In the genomic region with DNA sequence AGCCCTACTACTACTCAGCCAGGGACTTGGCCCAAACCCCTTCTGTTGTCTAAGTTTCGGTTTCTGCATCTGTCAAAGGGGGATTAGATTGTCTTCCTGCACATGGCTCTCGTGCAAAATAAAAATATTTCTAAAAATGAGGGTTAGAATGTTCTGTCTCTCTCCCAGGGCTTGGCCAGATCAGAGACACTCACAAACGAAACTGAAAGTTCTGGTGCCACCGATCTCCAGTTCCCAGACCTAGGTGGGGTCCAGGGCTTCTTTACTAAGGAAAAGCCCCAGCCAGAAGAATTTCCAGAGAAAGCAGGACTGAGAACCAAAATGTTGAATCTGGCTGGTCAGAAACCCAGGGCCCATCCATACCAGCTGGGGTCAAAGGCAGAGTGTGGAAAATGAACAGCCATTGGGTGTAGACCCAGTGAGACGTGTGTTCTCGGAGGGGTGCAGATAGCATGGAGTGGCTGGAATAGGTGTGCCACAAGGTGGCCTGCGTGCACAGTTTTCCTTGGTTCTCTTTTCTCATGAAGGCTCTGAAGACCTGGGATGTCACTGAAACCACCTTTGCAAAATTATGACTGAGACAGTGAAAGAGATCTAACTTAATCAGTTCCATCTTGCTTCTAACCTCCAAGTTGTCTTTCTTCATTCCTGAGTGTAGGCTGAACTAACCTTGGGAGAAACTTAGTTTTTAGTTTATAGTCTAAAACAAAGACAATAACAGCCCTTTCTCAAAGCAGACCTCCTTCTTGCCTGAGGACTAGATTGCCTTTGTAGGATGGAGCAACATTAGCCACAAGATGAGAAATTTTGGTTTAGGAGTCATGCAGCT, we compare ENCODE assay signal across 8 cellular contexts. TPM values are rescaled to one million over a fixed set of nuclear protein-coding genes. Genes with fewer than 3 reads are reported as not detected.
A peak's percentile ranks its signal among the peaks of the same experiment; 100 is the strongest.
DNase-seq lines count a peak whose midpoint lies in the region; ATAC-seq and TF ChIP-seq lines count a peak whose summit lies in the region.

No MANE protein-coding gene starts in this region.

- H3K27me3 Mint-ChIP-seq in activated CD4-positive, alpha-beta T cell treated with anti-CD3 and anti-CD28 coated beads, Interleukin-2, amount 10 ng/mL, durations not matched to agents 24 days and 14 days, result no peaks in the 10 kb centered on the region

- WGBS in suprapubic skin, result 37% methylated on average over 7 of the region's 7 CpGs

- ATAC-seq in esophagus mucosa (peak; percentile 10), GM18861 (IDR thresholded peaks at IDR 0.05; ENCODE audit: unreplicated experiment) (no peak), GM19035 (IDR thresholded peaks at IDR 0.05; ENCODE audit: unreplicated experiment) (no peak)

- POLR2A ChIA-PET in RWPE1 (lab: Yijun Ruan, JAX; ENCODE audit: low non-redundant PET), result no interaction called here

- peak overlapping the region; percentile 92 for H3K27ac Mint-ChIP-seq in activated CD4-positive, alpha-beta T cell treated with anti-CD3 and anti-CD28 coated beads, Interleukin-2, amount 10 ng/mL, durations not matched to agents 24 days and 14 days

- peaks cover 51% of the 10 kb centered on the region for H3K4me1 Mint-ChIP-seq in activated CD4-positive, alpha-beta T cell treated with anti-CD3 and anti-CD28 coated beads, Interleukin-2, amount 10 ng/mL, durations not matched to agents 24 days and 14 days

- TF ChIP-seq CTCF in RWPE1 (conservative IDR thresholded peaks at IDR 0.05; ENCODE audit: low read depth) (no peak), suprapubic skin (IDR thresholded peaks at IDR 0.05) (no peak)

- peak overlapping the region; percentile 31 for H3K4me3 ChIP-seq in suprapubic skin

- no peak for TF ChIP-seq POLR2A in suprapubic skin (IDR thresholded peaks at IDR 0.05)

- no peaks in the 10 kb centered on the region for H3K9me3 ChIP-seq in suprapubic skin

- CTCF ChIA-PET in RWPE1 (lab: Yijun Ruan, JAX), result interaction anchor here (0.6 to 0.8 kb wide), 3 partner anchors 57 to 128 kb away, joined by 3 read pairs; no protein-coding TSS in a partner anchor

- intact Hi-C loops in activated CD4-positive, alpha-beta T cell treated with anti-CD3 and anti-CD28 coated beads, Interleukin-2, amount 10 ng/mL, durations not matched to agents 24 days and 14 days (cut with micrococcal nuclease), result loop anchor here (2.0 kb wide), 1 partner anchor 14 kb away; no protein-coding TSS in a partner anchor

- H3K9me3 Mint-ChIP-seq in activated CD4-positive, alpha-beta T cell treated with anti-CD3 and anti-CD28 coated beads, Interleukin-2, amount 10 ng/mL, durations not matched to agents 24 days and 14 days, result no peaks in the 10 kb centered on the region

- H3K4me1 ChIP-seq in suprapubic skin, result peaks cover 42% of the 10 kb centered on the region

- TF ChIP-seq EP300 in suprapubic skin (IDR thresholded peaks at IDR 0.05), result no peak

- DNase-seq in activated CD4-positive, alpha-beta T cell treated with anti-CD3 and anti-CD28 coated beads, Interleukin-2, amount 10 ng/mL, durations not matched to agents 24 days and 14 days, result peak; percentile 82
- DNase-seq in activated CD4-positive, alpha-beta T cell treated with anti-CD3 and anti-CD28 coated beads, Interleukin-2, amount 50 U/mL, for 1 hour, result no peak
- DNase-seq in RWPE1 (ENCODE audit: low spot score), result no peak
- no peak for DNase-seq in suprapubic skin (ENCODE audit: low spot score in 2 of 2)
- no peak for DNase-seq in A172 (ENCODE audit: low spot score)

- no peaks in the 10 kb centered on the region for H3K27me3 ChIP-seq in suprapubic skin

- H3K27ac ChIP-seq in RWPE1, result peak overlapping the region; percentile 68
- peak overlapping the region; percentile 70 for H3K27ac ChIP-seq in suprapubic skin

- H3K4me3 Mint-ChIP-seq in activated CD4-positive, alpha-beta T cell treated with anti-CD3 and anti-CD28 coated beads, Interleukin-2, amount 10 ng/mL, durations not matched to agents 24 days and 14 days, result peak overlapping the region; percentile 84

- peaks cover 3% of the 10 kb centered on the region for H3K36me3 Mint-ChIP-seq in activated CD4-positive, alpha-beta T cell treated with anti-CD3 and anti-CD28 coated beads, Interleukin-2, amount 10 ng/mL, durations not matched to agents 24 days and 14 days (ENCODE audit: low read depth)

- no peaks in the 10 kb centered on the region for H3K36me3 ChIP-seq in suprapubic skin

RNA-seq across cellular contexts. Expression of a gene that starts 2.2 kb away (rescaled TPM):
- 1.8 and 2.1 TPM in 2 replicates for total RNA-seq in activated CD4-positive, alpha-beta T cell treated with anti-CD3 and anti-CD28 coated beads, Interleukin-2, amount 10 ng/mL, durations not matched to agents 24 days and 14 days
- total RNA-seq in esophagus mucosa, result 0.28 TPM
- 1 to 10 TPM in 3 of 4 donors, not detected in 1; 2.3 to 6.4 (median 3.0) TPM for total RNA-seq in suprapubic skin
- total RNA-seq in A172 (2014; rRNA removed; shearing (Covaris generic)), result not detected in 2 replicates

RNA-seq across cellular contexts. Expression of a gene that starts 4.4 kb away (rescaled TPM):
- total RNA-seq in activated CD4-positive, alpha-beta T cell treated with anti-CD3 and anti-CD28 coated beads, Interleukin-2, amount 10 ng/mL, durations not matched to agents 24 days and 14 days, result 28.3 and 29.1 TPM in 2 replicates
- 3.3 TPM for total RNA-seq in esophagus mucosa
- total RNA-seq in suprapubic skin, result not detected
- total RNA-seq in A172 (2014; rRNA removed; shearing (Covaris generic)), result not detected in 2 replicates

RNA-seq across cellular contexts. Expression of a gene that starts 9.6 kb away (rescaled TPM):
- 8.4 and 9.2 TPM in 2 replicates for total RNA-seq in activated CD4-positive, alpha-beta T cell treated with anti-CD3 and anti-CD28 coated beads, Interleukin-2, amount 10 ng/mL, durations not matched to agents 24 days and 14 days
- 1.9 TPM for total RNA-seq in esophagus mucosa
- total RNA-seq in suprapubic skin, result under 1 TPM; 0.08 to 0.44 (median 0.35) TPM
- 0.17 and 0.53 TPM in 2 replicates for total RNA-seq in A172 (2014; rRNA removed; shearing (Covaris generic))

RNA-seq across cellular contexts. Expression of a gene that starts 18.6 kb away (rescaled TPM):
- total RNA-seq in activated CD4-positive, alpha-beta T cell treated with anti-CD3 and anti-CD28 coated beads, Interleukin-2, amount 10 ng/mL, durations not matched to agents 24 days and 14 days, result 4.2 TPM in 2 replicates
- total RNA-seq in esophagus mucosa (3.7 TPM), suprapubic skin (1 to 10 TPM in 3 of 4 donors, not detected in 1; 1.3 to 2.2 (median 1.4) TPM)
- total RNA-seq in A172 (2014; rRNA removed; shearing (Covaris generic)), result 9.9 and 18.7 TPM in 2 replicates

RNA-seq across cellular contexts. Expression of a gene that starts 43.6 kb away (rescaled TPM):
- total RNA-seq in activated CD4-positive, alpha-beta T cell treated with anti-CD3 and anti-CD28 coated beads, Interleukin-2, amount 10 ng/mL, durations not matched to agents 24 days and 14 days, result 83.3 and 93.8 TPM in 2 replicates
- 38.1 TPM for total RNA-seq in esophagus mucosa
- 10 to 100 TPM; 50.3 to 71.0 (median 53.5) TPM for total RNA-seq in suprapubic skin
- total RNA-seq in A172 (2014; rRNA removed; shearing (Covaris generic)), result 88.1 and 89.9 TPM in 2 replicates
